Comparison of ENCODE assay signal across 18 cellular contexts in genomic region chr1:221780175-221780574, GRCh38. TPM values are rescaled to one million over a fixed set of nuclear protein-coding genes. Genes with fewer than 3 reads are reported as not detected.
A peak's percentile ranks its signal among the peaks of the same experiment; 100 is the strongest.
DNase-seq lines count a peak whose midpoint lies in the region; ATAC-seq and TF ChIP-seq lines count a peak whose summit lies in the region.
"Had no signal": no experiment of that assay in that cellular context is flagged by ENCODE, and none has a peak within 500 bp of the region (broad histone marks: within the 10 kb centered on the region; RNA-seq: fewer than 3 reads in every experiment).

No MANE protein-coding gene starts in this region.

- H3K9me3 Mint-ChIP-seq in activated CD4-positive, alpha-beta T cell treated with anti-CD3 and anti-CD28 coated beads, Interleukin-2, amount 10 ng/mL, durations not matched to agents 24 days and 14 days, result peaks cover under 1% of the 10 kb centered on the region
- H3K9me3 Mint-ChIP-seq in activated CD4-positive, alpha-beta T cell treated with anti-CD3 and anti-CD28 coated beads, Interleukin-2, amount 10 ng/mL, durations not matched to agents 7 days and 5 days, result no peaks in the 10 kb centered on the region
- no peaks in the 10 kb centered on the region for H3K9me3 Mint-ChIP-seq in activated CD8-positive, alpha-beta T cell treated with anti-CD3 and anti-CD28 coated beads for 36 hours
- no peaks in the 10 kb centered on the region for H3K9me3 Mint-ChIP-seq in dendritic cell treated with granulocyte-macrophage colony-stimulating factor and Interleukin-4, amounts not matched to agents 40 ng/mL and 50 ng/mL, for 4 days
- H3K9me3 Mint-ChIP-seq in stimulated activated effector memory CD8-positive, alpha-beta T cell treated with anti-CD3 and anti-CD28 coated beads, Interleukin-12 subunit alpha, Interleukin-12 subunit beta, amount 100 ng/mL, for 72 hours, result no peaks in the 10 kb centered on the region

- no peaks in the 10 kb centered on the region for H3K27me3 Mint-ChIP-seq in activated CD4-positive, alpha-beta T cell treated with anti-CD3 and anti-CD28 coated beads, Interleukin-2, amount 10 ng/mL, durations not matched to agents 24 days and 14 days
- no peaks in the 10 kb centered on the region for H3K27me3 Mint-ChIP-seq in activated CD4-positive, alpha-beta T cell treated with anti-CD3 and anti-CD28 coated beads, Interleukin-2, amount 10 ng/mL, durations not matched to agents 7 days and 5 days
- no peaks in the 10 kb centered on the region for H3K27me3 Mint-ChIP-seq in activated CD8-positive, alpha-beta T cell treated with anti-CD3 and anti-CD28 coated beads for 36 hours
- no peaks in the 10 kb centered on the region for H3K27me3 Mint-ChIP-seq in dendritic cell treated with granulocyte-macrophage colony-stimulating factor and Interleukin-4, amounts not matched to agents 40 ng/mL and 50 ng/mL, for 4 days

- no peak for ATAC-seq in activated CD8-positive, alpha-beta T cell treated with anti-CD3 and anti-CD28 coated beads for 36 hours
- no peak for ATAC-seq in stimulated activated effector memory CD8-positive, alpha-beta T cell treated with anti-CD3 and anti-CD28 coated beads, Interleukin-12 subunit alpha, Interleukin-12 subunit beta, amount 100 ng/mL, for 72 hours
- ATAC-seq in GM21619 (IDR thresholded peaks at IDR 0.05; ENCODE audit: unreplicated experiment), result no peak
- ATAC-seq: SK-N-SH treated with all-trans-retinoic acid at 6 μM for 48 hours had no signal

- peaks cover 96% of the 10 kb centered on the region for H3K4me1 Mint-ChIP-seq in activated CD4-positive, alpha-beta T cell treated with anti-CD3 and anti-CD28 coated beads, Interleukin-2, amount 10 ng/mL, durations not matched to agents 24 days and 14 days
- H3K4me1 Mint-ChIP-seq in activated CD4-positive, alpha-beta T cell treated with anti-CD3 and anti-CD28 coated beads, Interleukin-2, amount 10 ng/mL, durations not matched to agents 7 days and 5 days, result peaks cover 96% of the 10 kb centered on the region
- peaks cover 90% of the 10 kb centered on the region for H3K4me1 Mint-ChIP-seq in activated CD8-positive, alpha-beta T cell treated with anti-CD3 and anti-CD28 coated beads for 36 hours (ENCODE audit: low read depth)
- H3K4me1 Mint-ChIP-seq in dendritic cell treated with granulocyte-macrophage colony-stimulating factor and Interleukin-4, amounts not matched to agents 40 ng/mL and 50 ng/mL, for 4 days (ENCODE audit: low read depth), result peaks cover 76% of the 10 kb centered on the region
- H3K4me1 Mint-ChIP-seq in stimulated activated effector memory CD8-positive, alpha-beta T cell treated with anti-CD3 and anti-CD28 coated beads, Interleukin-12 subunit alpha, Interleukin-12 subunit beta, amount 100 ng/mL, for 72 hours, result peaks cover 82% of the 10 kb centered on the region

- no peak for DNase-seq in activated CD4-positive, alpha-beta T cell treated with anti-CD3 and anti-CD28 coated beads, Interleukin-2, amount 10 ng/mL, durations not matched to agents 24 days and 14 days
- DNase-seq in activated CD4-positive, alpha-beta T cell treated with anti-CD3 and anti-CD28 coated beads, Interleukin-2, amount 10 ng/mL, durations not matched to agents 7 days and 5 days, result no peak
- DNase-seq in activated CD8-positive, alpha-beta T cell treated with anti-CD3 and anti-CD28 coated beads for 36 hours, result no peak
- DNase-seq in stimulated activated effector memory CD8-positive, alpha-beta T cell treated with anti-CD3 and anti-CD28 coated beads, Interleukin-12 subunit alpha, Interleukin-12 subunit beta, amount 100 ng/mL, for 72 hours (ENCODE audit: low spot score in 2 of 2), result no peak
- no peak for DNase-seq in stimulated activated naive CD4-positive, alpha-beta T cell (lab: John Stamatoyannopoulos, UW)
- no peak for DNase-seq in NCI-H345 (lab: John Stamatoyannopoulos, UW)
- DNase-seq: GF-D8; H7; IMR-90; Kasumi-1; NCI-H1105 treated with DMSO at 0.1 percent for 48 hours; NCI-H187; NCI-H69; NK-92 treated with Interleukin-12 subunit alpha and Interleukin-12 subunit beta, amount 100 ng/mL, for 24 hours; SHP77 had no signal

- POLR2A ChIA-PET in activated CD4-positive, alpha-beta T cell treated with anti-CD3 and anti-CD28 coated beads, Interleukin-2, amount 10 ng/mL, durations not matched to agents 7 days and 5 days (lab: Charles Lee), result no interaction called here
- POLR2A ChIA-PET in activated CD8-positive, alpha-beta T cell treated with anti-CD3 and anti-CD28 coated beads for 36 hours (lab: Charles Lee), result interaction anchor here (0.6 to 1.9 kb wide), 2 partner anchors 14 to 42 kb away, joined by 3 to 9 read pairs; no protein-coding TSS in a partner anchor

- CTCF ChIA-PET in activated CD4-positive, alpha-beta T cell treated with anti-CD3 and anti-CD28 coated beads, Interleukin-2, amount 10 ng/mL, durations not matched to agents 7 days and 5 days (lab: Charles Lee), result interaction anchor here (0.7 to 1.8 kb wide), 3 partner anchors 9 to 18 kb away, joined by 3 to 7 read pairs (median 5); no protein-coding TSS in a partner anchor
- CTCF ChIA-PET in activated CD8-positive, alpha-beta T cell treated with anti-CD3 and anti-CD28 coated beads for 36 hours (lab: Charles Lee), result no interaction called here

- TF ChIP-seq CTCF in activated CD8-positive, alpha-beta T cell treated with anti-CD3 and anti-CD28 coated beads for 36 hours (IDR thresholded peaks at IDR 0.05), result no peak

- H3K27ac Mint-ChIP-seq in activated CD4-positive, alpha-beta T cell treated with anti-CD3 and anti-CD28 coated beads, Interleukin-2, amount 10 ng/mL, durations not matched to agents 24 days and 14 days, result peak overlapping the region; percentile 46
- H3K27ac Mint-ChIP-seq in activated CD4-positive, alpha-beta T cell treated with anti-CD3 and anti-CD28 coated beads, Interleukin-2, amount 10 ng/mL, durations not matched to agents 7 days and 5 days, result no peak overlapping the region
- peak overlapping the region; percentile 68 for H3K27ac Mint-ChIP-seq in activated CD8-positive, alpha-beta T cell treated with anti-CD3 and anti-CD28 coated beads for 36 hours
- H3K27ac Mint-ChIP-seq in dendritic cell treated with granulocyte-macrophage colony-stimulating factor and Interleukin-4, amounts not matched to agents 40 ng/mL and 50 ng/mL, for 4 days, result peak overlapping the region; percentile 55
- no peak overlapping the region for H3K27ac Mint-ChIP-seq in stimulated activated effector memory CD8-positive, alpha-beta T cell treated with anti-CD3 and anti-CD28 coated beads, Interleukin-12 subunit alpha, Interleukin-12 subunit beta, amount 100 ng/mL, for 72 hours

- H3K4me3 Mint-ChIP-seq in activated CD4-positive, alpha-beta T cell treated with anti-CD3 and anti-CD28 coated beads, Interleukin-2, amount 10 ng/mL, durations not matched to agents 24 days and 14 days, result no peak overlapping the region
- no peak overlapping the region for H3K4me3 Mint-ChIP-seq in activated CD4-positive, alpha-beta T cell treated with anti-CD3 and anti-CD28 coated beads, Interleukin-2, amount 10 ng/mL, durations not matched to agents 7 days and 5 days
- no peak overlapping the region for H3K4me3 Mint-ChIP-seq in activated CD8-positive, alpha-beta T cell treated with anti-CD3 and anti-CD28 coated beads for 36 hours
- H3K4me3 Mint-ChIP-seq in dendritic cell treated with granulocyte-macrophage colony-stimulating factor and Interleukin-4, amounts not matched to agents 40 ng/mL and 50 ng/mL, for 4 days, result no peak overlapping the region
- H3K4me3 Mint-ChIP-seq in stimulated activated effector memory CD8-positive, alpha-beta T cell treated with anti-CD3 and anti-CD28 coated beads, Interleukin-12 subunit alpha, Interleukin-12 subunit beta, amount 100 ng/mL, for 72 hours, result no peak overlapping the region

- intact Hi-C loops in activated CD4-positive, alpha-beta T cell treated with anti-CD3 and anti-CD28 coated beads, Interleukin-2, amount 10 ng/mL, durations not matched to agents 24 days and 14 days (cut with micrococcal nuclease), result no loop called here
- intact Hi-C loops in activated CD8-positive, alpha-beta T cell treated with anti-CD3 and anti-CD28 coated beads for 36 hours (cut with micrococcal nuclease), result no loop called here
- intact Hi-C loops in dendritic cell treated with granulocyte-macrophage colony-stimulating factor and Interleukin-4, amounts not matched to agents 40 ng/mL and 50 ng/mL, for 4 days (cut with micrococcal nuclease), result no loop called here

- H3K36me3 Mint-ChIP-seq in activated CD4-positive, alpha-beta T cell treated with anti-CD3 and anti-CD28 coated beads, Interleukin-2, amount 10 ng/mL, durations not matched to agents 24 days and 14 days (ENCODE audit: low read depth), result no peaks in the 10 kb centered on the region
- H3K36me3 Mint-ChIP-seq in activated CD4-positive, alpha-beta T cell treated with anti-CD3 and anti-CD28 coated beads, Interleukin-2, amount 10 ng/mL, durations not matched to agents 7 days and 5 days (ENCODE audit: low read depth), result peaks cover 5% of the 10 kb centered on the region
- no peaks in the 10 kb centered on the region for H3K36me3 Mint-ChIP-seq in activated CD8-positive, alpha-beta T cell treated with anti-CD3 and anti-CD28 coated beads for 36 hours (ENCODE audit: low read depth)
- H3K36me3 Mint-ChIP-seq in dendritic cell treated with granulocyte-macrophage colony-stimulating factor and Interleukin-4, amounts not matched to agents 40 ng/mL and 50 ng/mL, for 4 days (ENCODE audit: low read depth), result no peaks in the 10 kb centered on the region
- peaks cover 17% of the 10 kb centered on the region for H3K36me3 Mint-ChIP-seq in stimulated activated effector memory CD8-positive, alpha-beta T cell treated with anti-CD3 and anti-CD28 coated beads, Interleukin-12 subunit alpha, Interleukin-12 subunit beta, amount 100 ng/mL, for 72 hours

RNA-seq across cellular contexts. Expression of gene DUSP10, which starts 38.3 kb away (rescaled TPM):
- 13.5 and 14.6 TPM in 2 replicates for total RNA-seq in activated CD4-positive, alpha-beta T cell treated with anti-CD3 and anti-CD28 coated beads, Interleukin-2, amount 10 ng/mL, durations not matched to agents 24 days and 14 days
- total RNA-seq in activated CD4-positive, alpha-beta T cell treated with anti-CD3 and anti-CD28 coated beads, Interleukin-2, amount 10 ng/mL, durations not matched to agents 7 days and 5 days, result 10 to 100 TPM; 11.3 to 12.3 TPM
- 10 to 100 TPM; 10.8 to 12.9 TPM for total RNA-seq in activated CD8-positive, alpha-beta T cell treated with anti-CD3 and anti-CD28 coated beads for 36 hours

Comparison
In these comparisons a context has a peak if more than half of its experiments do, and no peak if none do; other contexts are left out.
1. H3K27ac Mint-ChIP-seq: peak in activated CD4-positive, alpha-beta T cell treated with anti-CD3 and anti-CD28 coated beads, Interleukin-2, amount 10 ng/mL, durations not matched to agents 24 days and 14 days (single experiment), activated CD8-positive, alpha-beta T cell treated with anti-CD3 and anti-CD28 coated beads for 36 hours (single experiment) and dendritic cell treated with granulocyte-macrophage colony-stimulating factor and Interleukin-4, amounts not matched to agents 40 ng/mL and 50 ng/mL, for 4 days (single experiment); none in activated CD4-positive, alpha-beta T cell treated with anti-CD3 and anti-CD28 coated beads, Interleukin-2, amount 10 ng/mL, durations not matched to agents 7 days and 5 days (single experiment) and stimulated activated effector memory CD8-positive, alpha-beta T cell treated with anti-CD3 and anti-CD28 coated beads, Interleukin-12 subunit alpha, Interleukin-12 subunit beta, amount 100 ng/mL, for 72 hours (single experiment).